16 cellular contexts compared by ENCODE assay signal in the genomic region with DNA sequence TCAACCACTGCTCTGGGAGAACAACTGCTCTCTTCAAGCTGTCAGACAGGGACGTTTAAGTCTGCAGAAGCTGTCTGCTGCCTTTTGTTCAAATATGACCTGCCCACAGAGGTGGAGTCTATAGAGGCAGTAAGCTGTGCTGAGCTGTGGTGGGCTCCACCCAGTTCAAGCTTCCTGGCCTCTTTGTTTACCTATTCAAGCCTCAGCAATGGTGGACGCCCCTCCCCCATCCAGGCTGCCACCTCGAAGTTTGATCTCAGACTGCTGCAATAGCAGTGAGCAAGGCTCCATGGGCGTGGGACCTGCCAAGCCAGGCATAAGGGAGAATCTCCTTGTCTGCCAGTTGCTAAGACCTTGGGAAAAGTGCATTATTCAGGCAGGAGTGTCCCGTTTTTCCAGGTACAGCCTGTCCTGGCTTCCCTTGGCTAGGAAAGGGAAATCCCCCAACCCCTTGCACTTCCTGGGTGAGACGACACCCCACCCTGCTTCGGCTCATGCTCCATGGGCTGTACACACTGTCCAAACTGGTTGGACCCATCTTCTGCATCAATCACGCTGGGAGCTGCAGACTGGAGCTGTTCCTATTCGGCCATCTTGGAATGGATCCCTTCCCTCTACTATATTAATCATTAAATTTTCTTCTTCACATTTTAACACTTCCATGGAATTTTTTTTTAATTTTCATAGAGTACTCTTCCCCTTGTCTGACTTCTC.
DNase-seq lines count a peak whose midpoint lies in the region; ATAC-seq, FAIRE-seq and TF ChIP-seq lines count a peak whose summit lies in the region.
"Had no signal": no experiment of that assay in that cellular context is flagged by ENCODE, and none has a peak within 500 bp of the region (broad histone marks: within the 10 kb centered on the region; RNA-seq: fewer than 3 reads in every experiment).

No MANE protein-coding gene starts in this region.

- no peak overlapping the region for H3K4me3 Mint-ChIP-seq in activated CD8-positive, alpha-beta T cell treated with anti-CD3 and anti-CD28 coated beads for 36 hours
- no peak overlapping the region for H3K4me3 Mint-ChIP-seq in activated CD8-positive, alpha-beta T cell treated with anti-CD3 and anti-CD28 coated beads, Interleukin-2, amount 10 ng/mL, durations not matched to agents 7 days and 5 days

- H2AFZ ChIP-seq in Loucy (ENCODE audit: low read length) = peak overlapping the region; percentile 78

- H3K4me3 ChIP-seq in Loucy (ENCODE audit: low read length, poor library complexity, severe bottlenecking) (no peak overlapping the region), epithelial cell of proximal tubule (ENCODE audit: low read depth, low read length) (peak overlapping the region; percentile 13), small intestine (ENCODE audit: low read depth in 1 of 2, low read length in 2 of 2) (no peak overlapping the region)
- H3K4me3 ChIP-seq: pancreas, SJSA1 had no signal

- H3K9ac ChIP-seq in Loucy (ENCODE audit: low read depth, low read length, poor library complexity, severe bottlenecking) = no peak overlapping the region

- no peaks in the 10 kb centered on the region for H3K36me3 Mint-ChIP-seq in activated CD8-positive, alpha-beta T cell treated with anti-CD3 and anti-CD28 coated beads for 36 hours (ENCODE audit: low read depth)
- no peaks in the 10 kb centered on the region for H3K36me3 Mint-ChIP-seq in activated CD8-positive, alpha-beta T cell treated with anti-CD3 and anti-CD28 coated beads, Interleukin-2, amount 10 ng/mL, durations not matched to agents 7 days and 5 days (ENCODE audit: low read depth)

- H3K4me2 ChIP-seq in Loucy (ENCODE audit: low read depth, low read length, poor library complexity, severe bottlenecking) = no peak overlapping the region

- no peaks in the 10 kb centered on the region for H3K79me2 ChIP-seq in Loucy (ENCODE audit: insufficient read depth, low read length)

- H3K27ac ChIP-seq in small intestine (ENCODE audit: low read depth in 1 of 2, low read length in 1 of 2) = no peak overlapping the region
- H3K27ac ChIP-seq: pancreas had no signal

- no peak for FAIRE-seq in small intestine (lab: Jason Lieb, UNC)
- FAIRE-seq: pancreas had no signal

- H3K27ac Mint-ChIP-seq in activated CD8-positive, alpha-beta T cell treated with anti-CD3 and anti-CD28 coated beads for 36 hours = no peak overlapping the region
- H3K27ac Mint-ChIP-seq in activated CD8-positive, alpha-beta T cell treated with anti-CD3 and anti-CD28 coated beads, Interleukin-2, amount 10 ng/mL, durations not matched to agents 7 days and 5 days = no peak overlapping the region
- H3K27ac Mint-ChIP-seq: activated T-helper 2 cell treated with anti-CD3 and anti-CD28 coated beads, Interferon-gamma antibody, Interleukin-2, Interleukin-4, amounts not matched to agents 10 μg/mL and 5 μg/mL and 100 μg/mL, durations not matched to agents 14 hours and 24 hours and 36 hours had no signal

- no peaks in the 10 kb centered on the region for H4K20me1 ChIP-seq in Loucy (ENCODE audit: insufficient read depth, low read length, poor library complexity, severe bottlenecking)

- H3K9me3 ChIP-seq in Loucy (ENCODE audit: insufficient read depth, low read depth, low read length) (no peaks in the 10 kb centered on the region), small intestine (ENCODE audit: control insufficient read depth, low read depth) (no peaks in the 10 kb centered on the region)
- H3K9me3 ChIP-seq: pancreas, SJSA1 had no signal

- DNase-seq in activated CD8-positive, alpha-beta T cell treated with anti-CD3 and anti-CD28 coated beads for 36 hours = peak; percentile 14
- no peak for DNase-seq in activated CD8-positive, alpha-beta T cell treated with anti-CD3 and anti-CD28 coated beads, Interleukin-2, amount 10 ng/mL, durations not matched to agents 7 days and 5 days
- no peak for DNase-seq in epithelial cell of proximal tubule (ENCODE audit: low read depth)
- DNase-seq in small intestine = peak; percentile 2
- no peak for DNase-seq in NCI-H1436 (lab: John Stamatoyannopoulos, UW)
- DNase-seq in stimulated activated naive CD4-positive, alpha-beta T cell treated with Interleukin-2 at 50 U/mL for 16 hours (lab: John Stamatoyannopoulos, UW) = no peak
- DNase-seq: activated CD4-positive, alpha-beta T cell treated with anti-CD3 and anti-CD28 coated beads for 1 hour; caudate nucleus; GF-D8; KG1; pancreas; stimulated activated CD4-positive, alpha-beta T cell treated with anti-CD3 and anti-CD28 coated beads, Interleukin-4, amount 100 ng/mL, for 4 hours had no signal

- CTCF ChIA-PET in activated CD8-positive, alpha-beta T cell treated with anti-CD3 and anti-CD28 coated beads for 36 hours (lab: Charles Lee) = no interaction called here
- CTCF ChIA-PET in activated CD8-positive, alpha-beta T cell treated with anti-CD3 and anti-CD28 coated beads, Interleukin-2, amount 10 ng/mL, durations not matched to agents 7 days and 5 days (lab: Charles Lee) = no interaction called here

- intact Hi-C loops in activated CD8-positive, alpha-beta T cell treated with anti-CD3 and anti-CD28 coated beads for 36 hours (cut with micrococcal nuclease) = no loop called here

- peaks cover 4% of the 10 kb centered on the region for H3K9me3 Mint-ChIP-seq in activated CD8-positive, alpha-beta T cell treated with anti-CD3 and anti-CD28 coated beads for 36 hours
- H3K9me3 Mint-ChIP-seq in activated CD8-positive, alpha-beta T cell treated with anti-CD3 and anti-CD28 coated beads, Interleukin-2, amount 10 ng/mL, durations not matched to agents 7 days and 5 days (ENCODE audit: insufficient read depth) = peaks cover 10% of the 10 kb centered on the region

- H3K27me3 Mint-ChIP-seq in activated CD8-positive, alpha-beta T cell treated with anti-CD3 and anti-CD28 coated beads for 36 hours = no peaks in the 10 kb centered on the region
- H3K27me3 Mint-ChIP-seq in activated CD8-positive, alpha-beta T cell treated with anti-CD3 and anti-CD28 coated beads, Interleukin-2, amount 10 ng/mL, durations not matched to agents 7 days and 5 days (ENCODE audit: low read depth) = no peaks in the 10 kb centered on the region

- H3K4me1 ChIP-seq in Loucy (ENCODE audit: insufficient read depth, low read length, poor library complexity, severe bottlenecking) (peaks cover 12% of the 10 kb centered on the region), small intestine (ENCODE audit: control insufficient read depth in 2 of 2, insufficient read depth in 1 of 2, low read depth in 1 of 2, low read length in 1 of 2) (no peaks in the 10 kb centered on the region)
- H3K4me1 ChIP-seq: pancreas had no signal

- H3K36me3 ChIP-seq in Loucy (ENCODE audit: insufficient read depth, low read length) = no peaks in the 10 kb centered on the region
- H3K36me3 ChIP-seq in small intestine (ENCODE audit: control insufficient read depth in 2 of 2, insufficient read depth in 2 of 2, low read length in 2 of 2) = no peaks in the 10 kb centered on the region
- H3K36me3 ChIP-seq: pancreas, SJSA1 had no signal

- H3K4me1 Mint-ChIP-seq in activated CD8-positive, alpha-beta T cell treated with anti-CD3 and anti-CD28 coated beads for 36 hours (ENCODE audit: low read depth) = peaks cover 20% of the 10 kb centered on the region
- H3K4me1 Mint-ChIP-seq in activated CD8-positive, alpha-beta T cell treated with anti-CD3 and anti-CD28 coated beads, Interleukin-2, amount 10 ng/mL, durations not matched to agents 7 days and 5 days (ENCODE audit: low read depth) = no peaks in the 10 kb centered on the region

- POLR2A ChIA-PET in activated CD8-positive, alpha-beta T cell treated with anti-CD3 and anti-CD28 coated beads for 36 hours (lab: Charles Lee) = no interaction called here
- POLR2A ChIA-PET in activated CD8-positive, alpha-beta T cell treated with anti-CD3 and anti-CD28 coated beads, Interleukin-2, amount 10 ng/mL, durations not matched to agents 7 days and 5 days (lab: Charles Lee) = no interaction called here

- WGBS in small intestine, 3 donors = 31 to 57% (median 49%) methylated on average over 9 of the region's 9 CpGs

- no peaks in the 10 kb centered on the region for H3K27me3 ChIP-seq in Loucy (ENCODE audit: insufficient read depth, low read length, poor library complexity, severe bottlenecking)
- no peaks in the 10 kb centered on the region for H3K27me3 ChIP-seq in small intestine (ENCODE audit: control insufficient read depth in 2 of 2, insufficient read depth in 2 of 2, low read length in 2 of 2)
- H3K27me3 ChIP-seq: SJSA1 had no signal

- H3F3A ChIP-seq in Loucy (ENCODE audit: low read depth) = no peaks in the 10 kb centered on the region

- H3K9me2 ChIP-seq in Loucy (replicated peaks; ENCODE audit: low read depth, low read length) = no peaks in the 10 kb centered on the region

- ATAC-seq in activated CD8-positive, alpha-beta T cell treated with anti-CD3 and anti-CD28 coated beads for 36 hours = no peak
- no peak for ATAC-seq in activated CD8-positive, alpha-beta T cell treated with anti-CD3 and anti-CD28 coated beads, Interleukin-2, amount 10 ng/mL, durations not matched to agents 7 days and 5 days
- no peak for ATAC-seq in HG03565 (IDR thresholded peaks at IDR 0.05; ENCODE audit: unreplicated experiment)
- ATAC-seq: pancreas had no signal

- no peak for TF ChIP-seq CTCF in activated CD8-positive, alpha-beta T cell treated with anti-CD3 and anti-CD28 coated beads for 36 hours (IDR thresholded peaks at IDR 0.05)
- TF ChIP-seq CTCF in Loucy (conservative IDR thresholded peaks at IDR 0.05; ENCODE audit: low read length) (no peak), epithelial cell of proximal tubule (conservative IDR thresholded peaks at IDR 0.05; ENCODE audit: low read depth, low read length) (no peak)

Comparison
In these comparisons a context has a peak if more than half of its experiments do, and no peak if none do; other contexts are left out.
1. DNase-seq: peak in activated CD8-positive, alpha-beta T cell treated with anti-CD3 and anti-CD28 coated beads for 36 hours (single experiment) and small intestine (single experiment); none in activated CD8-positive, alpha-beta T cell treated with anti-CD3 and anti-CD28 coated beads, Interleukin-2, amount 10 ng/mL, durations not matched to agents 7 days and 5 days (single experiment), epithelial cell of proximal tubule (single experiment), NCI-H1436 (single experiment) and stimulated activated naive CD4-positive, alpha-beta T cell treated with Interleukin-2 at 50 U/mL for 16 hours (single experiment).